13 cellular contexts compared by ENCODE assay signal in the genomic region with DNA sequence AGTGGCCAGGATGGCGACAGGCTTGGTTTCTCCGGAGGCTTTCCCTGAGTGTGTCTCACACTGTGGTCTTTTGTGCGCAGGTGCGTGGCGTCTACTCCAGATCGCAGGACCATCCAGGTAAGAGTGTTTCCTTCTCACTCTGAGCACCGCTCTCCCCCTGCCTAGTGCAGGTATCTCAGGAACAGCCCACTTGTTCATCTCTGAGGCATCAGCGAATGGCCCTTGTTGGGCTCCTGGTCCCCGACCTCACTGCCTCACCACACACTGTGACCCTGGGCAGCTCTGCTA. TPM values are rescaled to one million over a fixed set of nuclear protein-coding genes. Genes with fewer than 3 reads are reported as not detected.
A peak's percentile ranks its signal among the peaks of the same experiment; 100 is the strongest.
DNase-seq lines count a peak whose midpoint lies in the region; ATAC-seq and TF ChIP-seq lines count a peak whose summit lies in the region.
"Had no signal": no experiment of that assay in that cellular context is flagged by ENCODE, and none has a peak within 500 bp of the region (broad histone marks: within the 10 kb centered on the region; RNA-seq: fewer than 3 reads in every experiment).

No MANE protein-coding gene starts in this region.

- H3K9ac ChIP-seq in IMR-90 (ENCODE audit: low read depth, low read length) (no peak overlapping the region), muscle layer of colon (ENCODE audit: low read length) (peak overlapping the region; percentile 71)

- WGBS in IMR-90 (ENCODE audit: extremely low coverage in 2 of 2, insufficient read length in 1 of 2), 2 experiments: 53% methylated on average over 7 of the region's 9 CpGs; no CpG with 5 or more reads in 1 of the 2 experiments

- no peak overlapping the region for H2BK15ac ChIP-seq in IMR-90 (ENCODE audit: low read depth, low read length)

- peaks cover 19% of the 10 kb centered on the region for H3K9me3 ChIP-seq in IMR-90 (ENCODE audit: control insufficient read depth, insufficient read depth, low read length)
- H3K9me3 ChIP-seq in muscle layer of colon (ENCODE audit: low read length): no peaks in the 10 kb centered on the region
- no peaks in the 10 kb centered on the region for H3K9me3 ChIP-seq in thoracic aorta

- no peak overlapping the region for H3K18ac ChIP-seq in IMR-90 (ENCODE audit: low read depth, low read length)

- dilution Hi-C loops in IMR-90 (cut with HindIII; ENCODE audit: low sequenced_read_pairs, unreplicated experiment): no loop called here

- ATAC-seq in IMR-90 (ENCODE audit: low read depth) (no peak), thoracic aorta (ENCODE audit: insufficient number of reproducible peaks, low FRiP score, low read depth) (no peak)
- ATAC-seq: left colon had no signal

- TF ChIP-seq CTCF in IMR-90 (conservative IDR thresholded peaks at IDR 0.05; ENCODE audit: low read depth, low read length) (no peak), foreskin fibroblast (IDR thresholded peaks at IDR 0.05; ENCODE audit: low read depth, low read length) (no peak), thoracic aorta (IDR thresholded peaks at IDR 0.05) (no peak)

- no peaks in the 10 kb centered on the region for H3K9me1 ChIP-seq in IMR-90 (ENCODE audit: insufficient read depth, low read length)

- no peak overlapping the region for H3K4me3 ChIP-seq in IMR-90 (ENCODE audit: insufficient read depth, low read depth, low read length)
- peak overlapping the region; percentile 46 to 84 for H3K4me3 ChIP-seq in foreskin fibroblast (ENCODE audit: low read depth in 1 of 2, low read length in 2 of 2)
- H3K4me3 ChIP-seq in muscle layer of colon (ENCODE audit: low read depth in 1 of 2, low read length in 2 of 2): peak overlapping the region; percentile 62 to 72
- H3K4me3 ChIP-seq in thoracic aorta: peak overlapping the region; percentile 66

- H3K56ac ChIP-seq in IMR-90 (ENCODE audit: extremely low read depth, insufficient read depth, low read length): no peak overlapping the region

- H2AK5ac ChIP-seq in IMR-90 (ENCODE audit: low read depth, low read length): no peak overlapping the region

- H2AK9ac ChIP-seq in IMR-90 (replicated peaks; ENCODE audit: low read depth, low read length, poor library complexity): no peak overlapping the region

- H2BK120ac ChIP-seq in IMR-90 (ENCODE audit: low read depth, low read length): no peak overlapping the region

- no peak overlapping the region for H2BK5ac ChIP-seq in IMR-90 (ENCODE audit: low read depth, low read length, poor library complexity, severe bottlenecking)

- H3K27ac ChIP-seq in IMR-90 (ENCODE audit: insufficient read depth, low read length) (no peak overlapping the region), muscle layer of colon (ENCODE audit: low read depth, low read length) (peak overlapping the region; percentile 70), thoracic aorta (no peak overlapping the region)

- no peaks in the 10 kb centered on the region for H3K79me1 ChIP-seq in IMR-90 (ENCODE audit: low read depth in 1 of 2, low read length in 2 of 2)

- no peak overlapping the region for H4K5ac ChIP-seq in IMR-90 (ENCODE audit: low read depth, low read length)

- intact Hi-C loops in IMR-90 (cut with micrococcal nuclease): no loop called here

- H3K36me3 ChIP-seq in IMR-90 (ENCODE audit: control insufficient read depth, insufficient read depth, low read length) (no peaks in the 10 kb centered on the region), muscle layer of colon (ENCODE audit: insufficient read depth, low read length) (no peaks in the 10 kb centered on the region), thoracic aorta (no peaks in the 10 kb centered on the region)

- no peak for TF ChIP-seq RAD21 in IMR-90 (IDR thresholded peaks at IDR 0.05; ENCODE audit: low read length)

- no peak overlapping the region for H3K23ac ChIP-seq in IMR-90 (ENCODE audit: low read depth, low read length)

- H4K91ac ChIP-seq in IMR-90 (ENCODE audit: insufficient read depth, low read depth, low read length): no peak overlapping the region

- H2BK20ac ChIP-seq in IMR-90 (ENCODE audit: low read depth, low read length): no peak overlapping the region

- H3K4me1 ChIP-seq in IMR-90 (ENCODE audit: control insufficient read depth, insufficient read depth, low read length) (no peaks in the 10 kb centered on the region), muscle layer of colon (ENCODE audit: insufficient read depth, low read length) (peaks cover 27% of the 10 kb centered on the region), thoracic aorta (ENCODE audit: control insufficient read depth in 1 of 2, low read depth in 2 of 2) (peaks cover 0 to 25% of the 10 kb centered on the region in 2 donors)

- H3K4me2 ChIP-seq in IMR-90 (ENCODE audit: low read depth, low read length): no peak overlapping the region

- CTCF ChIA-PET in IMR-90 (lab: Yijun Ruan, JAX): no interaction called here

- H3K27me3 ChIP-seq in IMR-90 (ENCODE audit: control insufficient read depth, insufficient read depth, low read length) (no peaks in the 10 kb centered on the region), muscle layer of colon (ENCODE audit: control insufficient read depth in 1 of 2, insufficient read depth in 2 of 2, low read length in 2 of 2) (no peaks in the 10 kb centered on the region), thoracic aorta (replicated peaks; ENCODE audit: insufficient read depth) (no peaks in the 10 kb centered on the region)

- BruUV-seq in IMR-90 (replicated peaks; lab: Mats Ljungman, UMichigan): no TSS peak

- in situ Hi-C loops in IMR-90 (cut with MboI; ENCODE audit: low sequenced_read_pairs): no loop called here

- no peak overlapping the region for H3K14ac ChIP-seq in IMR-90 (replicated peaks; ENCODE audit: low read depth, low read length)

- H4K20me1 ChIP-seq in IMR-90 (ENCODE audit: insufficient read depth, low read length): no peaks in the 10 kb centered on the region

- no peak for TF ChIP-seq POLR2A in IMR-90 (IDR thresholded peaks at IDR 0.05; ENCODE audit: low read depth, low read length)

- POLR2A ChIA-PET in IMR-90 (lab: Charles Lee; ENCODE audit: unreplicated experiment): no interaction called here

- peak overlapping the region; percentile 21 for H2AFZ ChIP-seq in IMR-90 (replicated peaks; ENCODE audit: low read length, poor library complexity)

- no peak overlapping the region for H3K4ac ChIP-seq in IMR-90 (ENCODE audit: low read depth, low read length)

- no peak for DNase-seq in IMR-90
- DNase-seq in foreskin fibroblast: no peak
- no peak for DNase-seq in thoracic aorta (ENCODE audit: low spot score)
- no peak for DNase-seq in activated gamma-delta T cell treated with Interleukin-2 at 50 U/mL for 16 hours
- no peak for DNase-seq in foreskin melanocyte
- DNase-seq in SKM-1 treated with dmso at 0.1 percent for 144 hours (lab: John Stamatoyannopoulos, UW; ENCODE audit: unreplicated experiment): no peak
- no peak for DNase-seq in stimulated activated CD8-positive, alpha-beta memory T cell treated with anti-CD3 and anti-CD28 coated beads, Interleukin-4, amount 100 ng/mL, for 48 hours
- DNase-seq: activated CD4-positive, alpha-beta memory T cell treated with anti-CD3 and anti-CD28 coated beads for 36 hours; activated naive CD4-positive, alpha-beta T cell treated with anti-CD3 and anti-CD28 coated beads for 36 hours; left colon; NCI-H1694; NK-92 treated with Interleukin-12 subunit alpha and Interleukin-12 subunit beta, amount 100 ng/mL, for 24 hours had no signal

- no peak overlapping the region for H4K8ac ChIP-seq in IMR-90 (ENCODE audit: low read depth in 2 of 2, low read length in 2 of 2)

TF ChIP-seq in IMR-90, 13 proteins besides CTCF, POLR2A, EP300 and RAD21:
- TF ChIP-seq, protein P1, sequence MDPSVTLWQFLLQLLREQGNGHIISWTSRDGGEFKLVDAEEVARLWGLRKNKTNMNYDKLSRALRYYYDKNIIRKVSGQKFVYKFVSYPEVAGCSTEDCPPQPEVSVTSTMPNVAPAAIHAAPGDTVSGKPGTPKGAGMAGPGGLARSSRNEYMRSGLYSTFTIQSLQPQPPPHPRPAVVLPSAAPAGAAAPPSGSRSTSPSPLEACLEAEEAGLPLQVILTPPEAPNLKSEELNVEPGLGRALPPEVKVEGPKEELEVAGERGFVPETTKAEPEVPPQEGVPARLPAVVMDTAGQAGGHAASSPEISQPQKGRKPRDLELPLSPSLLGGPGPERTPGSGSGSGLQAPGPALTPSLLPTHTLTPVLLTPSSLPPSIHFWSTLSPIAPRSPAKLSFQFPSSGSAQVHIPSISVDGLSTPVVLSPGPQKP (IDR thresholded peaks at IDR 0.05; ENCODE audit: borderline replicate concordance, low read depth, low read length): no peak
- TF ChIP-seq, protein P2, sequence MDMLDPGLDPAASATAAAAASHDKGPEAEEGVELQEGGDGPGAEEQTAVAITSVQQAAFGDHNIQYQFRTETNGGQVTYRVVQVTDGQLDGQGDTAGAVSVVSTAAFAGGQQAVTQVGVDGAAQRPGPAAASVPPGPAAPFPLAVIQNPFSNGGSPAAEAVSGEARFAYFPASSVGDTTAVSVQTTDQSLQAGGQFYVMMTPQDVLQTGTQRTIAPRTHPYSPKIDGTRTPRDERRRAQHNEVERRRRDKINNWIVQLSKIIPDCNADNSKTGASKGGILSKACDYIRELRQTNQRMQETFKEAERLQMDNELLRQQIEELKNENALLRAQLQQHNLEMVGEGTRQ (IDR thresholded peaks at IDR 0.05; ENCODE audit: low read depth, low read length): no peak
- no peak for TF ChIP-seq MXI1 (IDR thresholded peaks at IDR 0.05; ENCODE audit: borderline replicate concordance, low read depth, low read length)
- TF ChIP-seq NFE2L2 (IDR thresholded peaks at IDR 0.05; ENCODE audit: low read depth, low read length): no peak
- no peak for TF ChIP-seq RFX5 (IDR thresholded peaks at IDR 0.05; ENCODE audit: low read depth, low read length)
- TF ChIP-seq FOS (IDR thresholded peaks at IDR 0.05; ENCODE audit: low read depth, low read length): no peak
- no peak for TF ChIP-seq MAZ (IDR thresholded peaks at IDR 0.05; ENCODE audit: borderline replicate concordance, low read depth, low read length)
- TF ChIP-seq BHLHE40 (IDR thresholded peaks at IDR 0.05; ENCODE audit: low read depth, low read length): no peak
- TF ChIP-seq CEBPB (IDR thresholded peaks at IDR 0.05; ENCODE audit: low read depth, low read length): no peak
- TF ChIP-seq MAFK (IDR thresholded peaks at IDR 0.05; ENCODE audit: low read depth, low read length): no peak
- TF ChIP-seq CHD1 (IDR thresholded peaks at IDR 0.05; ENCODE audit: low read depth, low read length): no peak
- no peak for TF ChIP-seq RCOR1 (IDR thresholded peaks at IDR 0.05; ENCODE audit: insufficient replicate concordance, low read length)
- no peak for TF ChIP-seq SMC3 (IDR thresholded peaks at IDR 0.05; ENCODE audit: low read depth, low read length)

RNA-seq across cellular contexts. Expression of a gene that starts 0.8 kb away (rescaled TPM):
- total RNA-seq in IMR-90 (2012; rRNA removed): not detected in 2 replicates
- polyA plus RNA-seq in IMR-90 (2012; rRNA removed): not detected in 2 replicates
- 0.01 TPM in 1 of 2 replicates, not detected in the other for polyA plus RNA-seq in IMR-90 (2012; cell fraction: cytosol; rRNA removed)
- 0.03 and 0.10 TPM in 2 replicates for polyA plus RNA-seq in IMR-90 (2012; cell fraction: nucleus; rRNA removed; ENCODE audit: low replicate concordance)
- total RNA-seq in thoracic aorta: 10 to 100 TPM; 21.3 to 37.0 TPM
- total RNA-seq: activated naive CD4-positive, alpha-beta T cell treated with anti-CD3 and anti-CD28 coated beads for 36 hours had no signal

Comparison
In these comparisons a context has a peak if more than half of its experiments do, and no peak if none do; other contexts are left out.
1. RNA of a gene that starts 0.8 kb away (total RNA-seq): 21.3 to 37.0 TPM in thoracic aorta; not detected in IMR-90; every median in the first group is over 10 times any median in the second.